1 cellular context compared by ENCODE assay signal in genomic region chrX:4831574-4831973, GRCh38.
TF ChIP-seq lines count a peak whose summit lies in the region.

No MANE protein-coding gene starts in this region.

TF ChIP-seq in IMR-90, 13 proteins besides CTCF, POLR2A, EP300 and RAD21:
- peak; percentile 30; the same call in 1 of the 2 replicates for TF ChIP-seq CEBPB (IDR thresholded peaks at IDR 0.05; ENCODE audit: low read depth, low read length)
- no peak for TF ChIP-seq FOS (IDR thresholded peaks at IDR 0.05; ENCODE audit: low read depth, low read length)
- TF ChIP-seq ELK1 (IDR thresholded peaks at IDR 0.05; ENCODE audit: borderline replicate concordance, low read depth, low read length): no peak
- TF ChIP-seq CHD1 (IDR thresholded peaks at IDR 0.05; ENCODE audit: low read depth, low read length): no peak
